9 cellular contexts compared by ENCODE assay signal in genomic region chr3:47578119-47578630, GRCh38. TPM values are rescaled to one million over a fixed set of nuclear protein-coding genes. Genes with fewer than 3 reads are reported as not detected.
DNase-seq lines count a peak whose midpoint lies in the region; ATAC-seq and TF ChIP-seq lines count a peak whose summit lies in the region.
"Had no signal": no experiment of that assay in that cellular context is flagged by ENCODE, and none has a peak within 500 bp of the region (broad histone marks: within the 10 kb centered on the region; RNA-seq: fewer than 3 reads in every experiment).

No MANE protein-coding gene starts in this region.

- ATAC-seq in left cardiac atrium (peak; percentile 79 to 83), sciatic nerve (peak; percentile 77), GM21825 (IDR thresholded peaks at IDR 0.05; ENCODE audit: unreplicated experiment) (no peak)

- no peak for TF ChIP-seq CTCF in RWPE1 (conservative IDR thresholded peaks at IDR 0.05; ENCODE audit: low read depth)

- H3K27ac ChIP-seq in RWPE1: no peak overlapping the region
- H3K27ac ChIP-seq: epithelial cell of prostate had no signal

- POLR2A ChIA-PET in RWPE1 (lab: Yijun Ruan, JAX; ENCODE audit: low non-redundant PET): no interaction called here

- CTCF ChIA-PET in RWPE1 (lab: Yijun Ruan, JAX): interaction anchor here (1.1 kb wide), 1 partner anchor 56 kb away, joined by 5 read pairs; no protein-coding TSS in a partner anchor

- intact Hi-C loops in left cardiac atrium (cut with DNase I): no loop called here
- intact Hi-C loops in sciatic nerve (cut with DNase I): no loop called here

- DNase-seq in NCI-H2227 (lab: John Stamatoyannopoulos, UW; ENCODE audit: unreplicated experiment): peak; percentile 32
- no peak for DNase-seq in NCI-H2227 treated with DMSO at 0.1 percent for 48 hours (lab: John Stamatoyannopoulos, UW)
- DNase-seq in RWPE1 (ENCODE audit: low spot score): peak; percentile 37
- peak; percentile 39 for DNase-seq in activated naive CD4-positive, alpha-beta T cell treated with anti-CD3 and anti-CD28 coated beads, Interleukin-2, amount 50 U/mL, for 16 hours
- DNase-seq in left cardiac atrium: peak; percentile 48
- peak; percentile 63 for DNase-seq in sciatic nerve (ENCODE audit: low spot score)
- DNase-seq in NK-92 treated with Interleukin-12 subunit alpha and Interleukin-12 subunit beta, amount 100 ng/mL, for 24 hours (lab: John Stamatoyannopoulos, UW): no peak

RNA-seq across cellular contexts. Expression of gene CSPG5, which starts 0.5 kb away (rescaled TPM):
- under 1 TPM; 0.60 to 0.88 TPM for total RNA-seq in left cardiac atrium
- total RNA-seq in sciatic nerve: 0.67 TPM

Comparison
In these comparisons a context has a peak if more than half of its experiments do, and no peak if none do; other contexts are left out.
1. DNase-seq: peak in NCI-H2227 (single experiment), RWPE1 (single experiment), activated naive CD4-positive, alpha-beta T cell treated with anti-CD3 and anti-CD28 coated beads, Interleukin-2, amount 50 U/mL, for 16 hours (single experiment), left cardiac atrium (single experiment) and sciatic nerve (single experiment); none in NCI-H2227 treated with DMSO at 0.1 percent for 48 hours (single experiment) and NK-92 treated with Interleukin-12 subunit alpha and Interleukin-12 subunit beta, amount 100 ng/mL, for 24 hours (single experiment).